In the genomic region with DNA sequence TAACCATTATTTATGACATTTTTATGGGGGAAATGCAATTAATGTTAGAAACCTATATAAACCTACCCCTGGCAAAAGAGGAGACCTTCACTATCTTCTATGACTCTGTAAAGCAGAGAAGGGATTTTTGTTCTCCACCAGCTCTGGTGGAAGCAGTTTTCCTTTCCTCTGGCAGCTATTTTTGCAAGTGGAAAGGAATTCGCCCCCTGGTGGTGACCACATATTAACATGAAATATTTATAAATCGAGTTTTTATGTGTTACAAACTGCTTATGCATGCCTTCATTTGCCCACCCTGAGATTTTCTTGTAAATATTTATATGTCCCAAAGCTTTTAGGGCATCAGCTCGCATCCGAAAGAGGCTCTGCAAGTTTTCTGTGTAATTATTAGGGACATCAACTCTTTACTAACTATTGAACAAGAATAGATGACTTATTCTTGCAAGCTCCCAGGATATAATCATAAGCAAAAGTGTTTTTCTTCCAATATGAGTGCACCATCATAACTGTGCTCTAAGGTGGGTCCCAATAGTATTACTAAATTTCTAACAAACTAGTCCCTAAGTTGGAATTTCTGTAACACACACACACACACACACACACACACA, we compare ENCODE assay signal across 8 cellular contexts.
A peak's percentile ranks its signal among the peaks of the same experiment; 100 is the strongest.
DNase-seq lines count a peak whose midpoint lies in the region; ATAC-seq lines count a peak whose summit lies in the region.

No MANE protein-coding gene starts in this region.

- ATAC-seq in GM19324 (IDR thresholded peaks at IDR 0.05; ENCODE audit: low FRiP score, unreplicated experiment) (no peak), HG03521 (IDR thresholded peaks at IDR 0.05; ENCODE audit: unreplicated experiment) (no peak)

- H3K4me1 ChIP-seq in NT2/D1 (ENCODE audit: insufficient read depth, insufficient read length) (no peaks in the 10 kb centered on the region), iPS DF 6.9 (ENCODE audit: control insufficient read depth, insufficient read depth, low read length) (no peaks in the 10 kb centered on the region)

- H3K9ac ChIP-seq in NT2/D1 (ENCODE audit: insufficient read length, low read depth) = no peak overlapping the region

- H3K27ac ChIP-seq in iPS DF 6.9 (ENCODE audit: low read length) = no peak overlapping the region

- H3K4me3 ChIP-seq in NT2/D1 (ENCODE audit: insufficient read length, low read depth) (no peak overlapping the region), iPS DF 6.9 (ENCODE audit: low read length) (no peak overlapping the region)

- no peaks in the 10 kb centered on the region for H3K36me3 ChIP-seq in NT2/D1 (ENCODE audit: insufficient read depth, insufficient read length, low read length)
- no peaks in the 10 kb centered on the region for H3K36me3 ChIP-seq in iPS DF 6.9 (ENCODE audit: control insufficient read depth, insufficient read depth, low read length)

- H3K27me3 ChIP-seq in NT2/D1 (ENCODE audit: insufficient read depth, insufficient read length) (no peaks in the 10 kb centered on the region), iPS DF 6.9 (ENCODE audit: control insufficient read depth, insufficient read depth, low read length) (no peaks in the 10 kb centered on the region)

- H3K9me3 ChIP-seq in NT2/D1 (ENCODE audit: insufficient read depth, low read length) (no peaks in the 10 kb centered on the region), iPS DF 6.9 (ENCODE audit: control insufficient read depth, insufficient read depth, low read length) (no peaks in the 10 kb centered on the region)

- no CpG with 5 or more reads among the region's 4 CpGs for WGBS in iPS DF 6.9 (ENCODE audit: insufficient coverage, insufficient read length)

- peak; percentile 77 for DNase-seq in COR-L47 (lab: John Stamatoyannopoulos, UW)
- peak; percentile 46 for DNase-seq in HCEC 1CT
- DNase-seq in NT2/D1 (ENCODE audit: low read depth, low spot score) = peak; percentile 25
- peak in 29 of 56 donors; percentile 1 to 67 (median 12) for DNase-seq in amygdala (lab: John Stamatoyannopoulos, UW)
- DNase-seq in iPS DF 6.9 (ENCODE audit: low read depth, low spot score) = peak; percentile 7
- peak; percentile 3 to 12 for DNase-seq in stimulated activated CD4-positive, alpha-beta T cell treated with anti-CD3 and anti-CD28 coated beads, Interleukin-1b, Interleukin-23, amount 100 ng/mL, for 4 hours (ENCODE audit: low read depth in 2 of 2)

Comparison
In these comparisons a context has a peak if more than half of its experiments do, and no peak if none do; other contexts are left out.
1. DNase-seq: peak in every context shown above with its lines; median percentile 77 in COR-L47; 46 in HCEC 1CT; 25 in NT2/D1; 12 in amygdala; 8 in stimulated activated CD4-positive, alpha-beta T cell treated with anti-CD3 and anti-CD28 coated beads, Interleukin-1b, Interleukin-23, amount 100 ng/mL, for 4 hours; 7 in iPS DF 6.9.